In the genomic region with DNA sequence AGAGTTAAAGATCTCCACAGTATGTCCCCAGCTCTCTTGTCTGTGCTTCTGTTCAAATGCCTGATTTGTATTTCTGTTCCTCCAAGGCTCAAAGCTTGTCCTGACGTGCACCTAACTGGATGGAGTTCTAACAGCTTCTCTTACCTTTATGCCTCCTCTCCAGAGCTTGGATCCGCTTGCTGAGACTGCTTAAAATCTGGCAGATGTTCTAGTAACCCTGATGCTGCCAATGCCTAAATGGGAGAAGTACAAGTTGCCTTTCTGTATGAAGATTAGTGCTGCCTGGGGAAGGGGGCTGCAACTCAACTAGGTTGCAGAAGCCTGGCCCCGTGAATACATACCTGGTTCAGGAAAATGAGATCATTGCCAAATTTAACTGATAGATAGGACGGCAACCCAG, we compare ENCODE assay signal across 1 cellular context.
TF ChIP-seq lines count a peak whose summit lies in the region.

No MANE protein-coding gene starts in this region.

TF ChIP-seq in WTC11, 78 proteins besides CTCF, POLR2A, EP300 and RAD21 (continued from another document):
- TF ChIP-seq, protein P1, sequence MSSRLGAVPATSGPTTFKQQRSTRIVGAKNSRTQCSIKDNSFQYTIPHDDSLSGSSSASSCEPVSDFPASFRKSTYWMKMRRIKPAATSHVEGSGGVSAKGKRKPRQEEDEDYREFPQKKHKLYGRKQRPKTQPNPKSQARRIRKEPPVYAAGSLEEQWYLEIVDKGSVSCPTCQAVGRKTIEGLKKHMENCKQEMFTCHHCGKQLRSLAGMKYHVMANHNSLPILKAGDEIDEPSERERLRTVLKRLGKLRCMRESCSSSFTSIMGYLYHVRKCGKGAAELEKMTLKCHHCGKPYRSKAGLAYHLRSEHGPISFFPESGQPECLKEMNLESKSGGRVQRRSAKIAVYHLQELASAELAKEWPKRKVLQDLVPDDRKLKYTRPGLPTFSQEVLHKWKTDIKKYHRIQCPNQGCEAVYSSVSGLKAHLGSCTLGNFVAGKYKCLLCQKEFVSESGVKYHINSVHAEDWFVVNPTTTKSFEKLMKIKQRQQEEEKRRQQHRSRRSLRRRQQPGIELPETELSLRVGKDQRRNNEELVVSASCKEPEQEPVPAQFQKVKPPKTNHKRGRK (CRISPR knock-in tag; IDR thresholded peaks at IDR 0.05; ENCODE audit: borderline replicate concordance) = no peak
- TF ChIP-seq FOXK1 (CRISPR knock-in tag; IDR thresholded peaks at IDR 0.05) (no peak), RORB (CRISPR knock-in tag; IDR thresholded peaks at IDR 0.05) (no peak), ZNF671 (CRISPR knock-in tag; IDR thresholded peaks at IDR 0.05) (no peak), ELF4 (CRISPR knock-in tag; IDR thresholded peaks at IDR 0.05; ENCODE audit: low read depth) (no peak), TCF7 (CRISPR knock-in tag; IDR thresholded peaks at IDR 0.05; ENCODE audit: low read depth) (no peak)
- TF ChIP-seq, protein P2, sequence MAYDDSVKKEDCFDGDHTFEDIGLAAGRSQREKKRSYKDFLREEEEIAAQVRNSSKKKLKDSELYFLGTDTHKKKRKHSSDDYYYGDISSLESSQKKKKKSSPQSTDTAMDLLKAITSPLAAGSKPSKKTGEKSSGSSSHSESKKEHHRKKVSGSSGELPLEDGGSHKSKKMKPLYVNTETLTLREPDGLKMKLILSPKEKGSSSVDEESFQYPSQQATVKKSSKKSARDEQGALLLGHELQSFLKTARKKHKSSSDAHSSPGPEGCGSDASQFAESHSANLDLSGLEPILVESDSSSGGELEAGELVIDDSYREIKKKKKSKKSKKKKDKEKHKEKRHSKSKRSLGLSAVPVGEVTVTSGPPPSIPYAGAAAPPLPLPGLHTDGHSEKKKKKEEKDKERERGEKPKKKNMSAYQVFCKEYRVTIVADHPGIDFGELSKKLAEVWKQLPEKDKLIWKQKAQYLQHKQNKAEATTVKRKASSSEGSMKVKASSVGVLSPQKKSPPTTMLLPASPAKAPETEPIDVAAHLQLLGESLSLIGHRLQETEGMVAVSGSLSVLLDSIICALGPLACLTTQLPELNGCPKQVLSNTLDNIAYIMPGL (CRISPR knock-in tag; IDR thresholded peaks at IDR 0.05) = no peak
- TF ChIP-seq, protein P3, sequence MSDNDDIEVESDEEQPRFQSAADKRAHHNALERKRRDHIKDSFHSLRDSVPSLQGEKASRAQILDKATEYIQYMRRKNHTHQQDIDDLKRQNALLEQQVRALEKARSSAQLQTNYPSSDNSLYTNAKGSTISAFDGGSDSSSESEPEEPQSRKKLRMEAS (CRISPR knock-in tag; IDR thresholded peaks at IDR 0.05) = no peak
- TF ChIP-seq, protein P4, sequence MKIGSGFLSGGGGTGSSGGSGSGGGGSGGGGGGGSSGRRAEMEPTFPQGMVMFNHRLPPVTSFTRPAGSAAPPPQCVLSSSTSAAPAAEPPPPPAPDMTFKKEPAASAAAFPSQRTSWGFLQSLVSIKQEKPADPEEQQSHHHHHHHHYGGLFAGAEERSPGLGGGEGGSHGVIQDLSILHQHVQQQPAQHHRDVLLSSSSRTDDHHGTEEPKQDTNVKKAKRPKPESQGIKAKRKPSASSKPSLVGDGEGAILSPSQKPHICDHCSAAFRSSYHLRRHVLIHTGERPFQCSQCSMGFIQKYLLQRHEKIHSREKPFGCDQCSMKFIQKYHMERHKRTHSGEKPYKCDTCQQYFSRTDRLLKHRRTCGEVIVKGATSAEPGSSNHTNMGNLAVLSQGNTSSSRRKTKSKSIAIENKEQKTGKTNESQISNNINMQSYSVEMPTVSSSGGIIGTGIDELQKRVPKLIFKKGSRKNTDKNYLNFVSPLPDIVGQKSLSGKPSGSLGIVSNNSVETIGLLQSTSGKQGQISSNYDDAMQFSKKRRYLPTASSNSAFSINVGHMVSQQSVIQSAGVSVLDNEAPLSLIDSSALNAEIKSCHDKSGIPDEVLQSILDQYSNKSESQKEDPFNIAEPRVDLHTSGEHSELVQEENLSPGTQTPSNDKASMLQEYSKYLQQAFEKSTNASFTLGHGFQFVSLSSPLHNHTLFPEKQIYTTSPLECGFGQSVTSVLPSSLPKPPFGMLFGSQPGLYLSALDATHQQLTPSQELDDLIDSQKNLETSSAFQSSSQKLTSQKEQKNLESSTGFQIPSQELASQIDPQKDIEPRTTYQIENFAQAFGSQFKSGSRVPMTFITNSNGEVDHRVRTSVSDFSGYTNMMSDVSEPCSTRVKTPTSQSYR (CRISPR knock-in tag; IDR thresholded peaks at IDR 0.05) = no peak
- TF ChIP-seq, protein P5, sequence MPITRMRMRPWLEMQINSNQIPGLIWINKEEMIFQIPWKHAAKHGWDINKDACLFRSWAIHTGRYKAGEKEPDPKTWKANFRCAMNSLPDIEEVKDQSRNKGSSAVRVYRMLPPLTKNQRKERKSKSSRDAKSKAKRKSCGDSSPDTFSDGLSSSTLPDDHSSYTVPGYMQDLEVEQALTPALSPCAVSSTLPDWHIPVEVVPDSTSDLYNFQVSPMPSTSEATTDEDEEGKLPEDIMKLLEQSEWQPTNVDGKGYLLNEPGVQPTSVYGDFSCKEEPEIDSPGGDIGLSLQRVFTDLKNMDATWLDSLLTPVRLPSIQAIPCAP (CRISPR knock-in tag; IDR thresholded peaks at IDR 0.05) = no peak
- TF ChIP-seq, protein P6, sequence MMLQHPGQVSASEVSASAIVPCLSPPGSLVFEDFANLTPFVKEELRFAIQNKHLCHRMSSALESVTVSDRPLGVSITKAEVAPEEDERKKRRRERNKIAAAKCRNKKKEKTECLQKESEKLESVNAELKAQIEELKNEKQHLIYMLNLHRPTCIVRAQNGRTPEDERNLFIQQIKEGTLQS (CRISPR knock-in tag; conservative IDR thresholded peaks at IDR 0.05) = no peak
TF ChIP-seq in WTC11: peak in this region for 0.
